Comparison of ENCODE assay signal across 10 cellular contexts in genomic region chr11:95711162-95711944, GRCh38.
A peak's percentile ranks its signal among the peaks of the same experiment; 100 is the strongest.
DNase-seq lines count a peak whose midpoint lies in the region; ATAC-seq lines count a peak whose summit lies in the region.
"Had no signal": no experiment of that assay in that cellular context is flagged by ENCODE, and none has a peak within 500 bp of the region (broad histone marks: within the 10 kb centered on the region; RNA-seq: fewer than 3 reads in every experiment).

No MANE protein-coding gene starts in this region.

- H3K27ac Mint-ChIP-seq in activated naive CD4-positive, alpha-beta T cell treated with anti-CD3 and anti-CD28 coated beads, Interleukin-2, amount 50 U/mL, for 72 hours = peak overlapping the region; percentile 3 to 28
- H3K27ac Mint-ChIP-seq in activated naive CD4-positive, alpha-beta T cell treated with anti-CD3 and anti-CD28 coated beads, Interleukin-2, amount 10 ng/mL, durations not matched to agents 7 days and 5 days = no peak overlapping the region

- no peaks in the 10 kb centered on the region for H3K27me3 Mint-ChIP-seq in activated naive CD4-positive, alpha-beta T cell treated with anti-CD3 and anti-CD28 coated beads, Interleukin-2, amount 10 ng/mL, durations not matched to agents 7 days and 5 days

- peak; percentile 50 to 60 for ATAC-seq in activated naive CD4-positive, alpha-beta T cell treated with anti-CD3 and anti-CD28 coated beads, Interleukin-2, amount 50 U/mL, for 72 hours
- peak; percentile 48 for ATAC-seq in HG02938 (IDR thresholded peaks at IDR 0.05; ENCODE audit: unreplicated experiment)

- no peaks in the 10 kb centered on the region for H3K36me3 Mint-ChIP-seq in activated naive CD4-positive, alpha-beta T cell treated with anti-CD3 and anti-CD28 coated beads, Interleukin-2, amount 50 U/mL, for 72 hours
- H3K36me3 Mint-ChIP-seq in activated naive CD4-positive, alpha-beta T cell treated with anti-CD3 and anti-CD28 coated beads, Interleukin-2, amount 10 ng/mL, durations not matched to agents 7 days and 5 days = no peaks in the 10 kb centered on the region

- no peak for DNase-seq in activated naive CD4-positive, alpha-beta T cell treated with anti-CD3 and anti-CD28 coated beads, Interleukin-2, amount 50 U/mL, for 72 hours (ENCODE audit: low spot score in 2 of 2)
- no peak for DNase-seq in activated naive CD4-positive, alpha-beta T cell treated with anti-CD3 and anti-CD28 coated beads, Interleukin-2, amount 10 ng/mL, durations not matched to agents 7 days and 5 days
- DNase-seq in astrocyte of the hippocampus (ENCODE audit: low read depth, low spot score) = peak; percentile 25
- DNase-seq in DMS53 (lab: John Stamatoyannopoulos, UW) = no peak
- DNase-seq in stimulated activated CD4-positive, alpha-beta T cell treated with anti-CD3 and anti-CD28 coated beads, Interleukin-12 subunit alpha, Interleukin-12 subunit beta, amount 100 ng/mL, for 4 hours = no peak
- DNase-seq in DMS 273 treated with DMSO at 0.1 percent for 48 hours (lab: John Stamatoyannopoulos, UW) = no peak
- DNase-seq in activated effector memory CD4-positive, alpha-beta T cell treated with Interleukin-2 at 50 U/mL for 16 hours = no peak
- DNase-seq: NCI-H1436 treated with DMSO at 0.1 percent for 48 hours, SIG-M5 had no signal

- CTCF ChIA-PET in activated naive CD4-positive, alpha-beta T cell treated with anti-CD3 and anti-CD28 coated beads, Interleukin-2, amount 10 ng/mL, durations not matched to agents 7 days and 5 days (lab: Charles Lee) = interaction anchor here (0.9 to 13.9 kb wide), 3 partner anchors 52 to 554 kb away, joined by 3 to 277 read pairs (median 5); partner anchors contain the start of gene SESN3

- peaks cover 19% of the 10 kb centered on the region for H3K4me1 Mint-ChIP-seq in activated naive CD4-positive, alpha-beta T cell treated with anti-CD3 and anti-CD28 coated beads, Interleukin-2, amount 10 ng/mL, durations not matched to agents 7 days and 5 days

- peaks cover 0 to 5% of the 10 kb centered on the region in 2 donors for H3K9me3 Mint-ChIP-seq in activated naive CD4-positive, alpha-beta T cell treated with anti-CD3 and anti-CD28 coated beads, Interleukin-2, amount 50 U/mL, for 72 hours
- H3K9me3 Mint-ChIP-seq in activated naive CD4-positive, alpha-beta T cell treated with anti-CD3 and anti-CD28 coated beads, Interleukin-2, amount 10 ng/mL, durations not matched to agents 7 days and 5 days = no peaks in the 10 kb centered on the region

- no peak overlapping the region for H3K4me3 Mint-ChIP-seq in activated naive CD4-positive, alpha-beta T cell treated with anti-CD3 and anti-CD28 coated beads, Interleukin-2, amount 10 ng/mL, durations not matched to agents 7 days and 5 days
